ENCODE assay signal across 8 cellular contexts in genomic region chr17:79009397-79010303, GRCh38. TPM values are rescaled to one million over a fixed set of nuclear protein-coding genes. Genes with fewer than 3 reads are reported as not detected.
DNase-seq lines count a peak whose midpoint lies in the region; ATAC-seq and TF ChIP-seq lines count a peak whose summit lies in the region.

TSS of gene CANT1 (minus strand) at chr17:79009764. CDS start at chr17:78997622, 12,142 bp downstream.

- H3K9me3 ChIP-seq in HEK293 (ENCODE audit: control insufficient read depth, insufficient read depth, low read depth, low read length) (no peaks in the 10 kb centered on the region), T-helper 17 cell (ENCODE audit: control insufficient read depth, low read length, poor library complexity, severe bottlenecking) (no peaks in the 10 kb centered on the region), right cardiac atrium (ENCODE audit: control insufficient read depth, low read length) (no peaks in the 10 kb centered on the region), vagina (no peaks in the 10 kb centered on the region)

- 1% methylated on average over 73 of the region's 73 CpGs for WGBS in right cardiac atrium

- peak within 1 kb of the TSS; percentile 96 for H3K27ac Mint-ChIP-seq in T-helper 17 cell

- intact Hi-C loops in right cardiac atrium (cut with DNase I): loop anchor here in 1 of 4 donors (10.0 kb wide), 1 partner anchor 75 kb away; no protein-coding TSS in a partner anchor
- intact Hi-C loops in vagina (cut with DNase I): no loop called here

- peaks cover 48% of the 10 kb centered on the region for H3K4me1 Mint-ChIP-seq in T-helper 17 cell

- H3K27me3 ChIP-seq in right cardiac atrium (ENCODE audit: control insufficient read depth, insufficient read depth) (no peaks in the 10 kb centered on the region), rectal smooth muscle tissue (ENCODE audit: control insufficient read depth, insufficient read depth, low read length) (no peaks in the 10 kb centered on the region), vagina (no peaks in the 10 kb centered on the region)

- DNase-seq in GM10266 (ENCODE audit: extremely low spot score) (peak; percentile 99), MV-4-11 (lab: John Stamatoyannopoulos, UW) (peak; percentile 73), T-helper 17 cell (peak; percentile 79 to 81 (median 81)), amygdala (lab: John Stamatoyannopoulos, UW) (peak in 47 of 56 donors; percentile 31 to 86 (median 68)), right cardiac atrium (peak; percentile 88 to 95 (median 95)), vagina (ENCODE audit: extremely low spot score in 2 of 2) (no peak)

- H3K4me3 Mint-ChIP-seq in T-helper 17 cell: peak within 1 kb of the TSS; percentile 96

- H3K27ac ChIP-seq in HEK293 (ENCODE audit: extremely low read depth, low read depth, low read length): peak within 1 kb of the TSS; percentile 72
- H3K27ac ChIP-seq in right cardiac atrium (ENCODE audit: low read length): peak within 1 kb of the TSS; percentile 85
- H3K27ac ChIP-seq in rectal smooth muscle tissue (ENCODE audit: low read depth, low read length): peak within 1 kb of the TSS; percentile 76
- H3K27ac ChIP-seq in vagina: peak within 1 kb of the TSS; percentile 90

- CTCF ChIA-PET in HEK293 (lab: Yijun Ruan, JAX): interaction anchor here (0.7 to 1.0 kb wide), 2 partner anchors 23 to 177 kb away, joined by 3 to 4 read pairs; no protein-coding TSS in a partner anchor

- H3K36me3 ChIP-seq in HEK293 (ENCODE audit: control insufficient read depth in 2 of 2, insufficient read depth in 1 of 2, low read length in 2 of 2): peaks cover 0 to 23% of the 10 kb centered on the region in 2 experiments; a peak in 1 of 3 replicates
- no peaks in the 10 kb centered on the region for H3K36me3 ChIP-seq in rectal smooth muscle tissue (ENCODE audit: control insufficient read depth, insufficient read depth, low read length)
- peaks cover 0 to 8% of the 10 kb centered on the region in 2 donors for H3K36me3 ChIP-seq in vagina

- peak within 1 kb of the TSS; percentile 99 for H3K9ac ChIP-seq in rectal smooth muscle tissue (ENCODE audit: low read length)

- H3K4me3 ChIP-seq in HEK293 (ENCODE audit: low read depth, low read length) (peak within 1 kb of the TSS; percentile 93), right cardiac atrium (ENCODE audit: low read length) (peak within 1 kb of the TSS; percentile 86), rectal smooth muscle tissue (ENCODE audit: low read length) (peak within 1 kb of the TSS; percentile 83), vagina (peak within 1 kb of the TSS; percentile 73 to 93)

- ATAC-seq in T-helper 17 cell: peak; percentile 94
- ATAC-seq in right cardiac atrium: peak; percentile 91 to 96

- POLR2A ChIA-PET in HEK293 (lab: Yijun Ruan, JAX): interaction anchor here (0.5 to 1.0 kb wide), 15 partner anchors 11 to 695 kb away, joined by 3 to 19 read pairs (median 4); partner anchors contain the start of genes LGALS3BP and USP36

- peak in 1 of 2 donors; percentile 55 for TF ChIP-seq POLR2A in vagina (IDR thresholded peaks at IDR 0.05)

- TF ChIP-seq CTCF in GM10266 (IDR thresholded peaks at IDR 0.05; ENCODE audit: control insufficient read depth, insufficient read depth, low read depth, missing control alignments) (no peak), HEK293 (tag by site-specific recombination; IDR thresholded peaks at IDR 0.05) (no peak), vagina (IDR thresholded peaks at IDR 0.05) (no peak)

- peaks cover 17% of the 10 kb centered on the region for H3K4me1 ChIP-seq in HEK293 (ENCODE audit: control insufficient read depth, insufficient read depth, low read length)
- H3K4me1 ChIP-seq in right cardiac atrium (ENCODE audit: control insufficient read depth, insufficient read depth, low read length): peaks cover 22% of the 10 kb centered on the region
- peaks cover 12% of the 10 kb centered on the region for H3K4me1 ChIP-seq in rectal smooth muscle tissue (ENCODE audit: control insufficient read depth, insufficient read depth, low read length)
- peaks cover 49% of the 10 kb centered on the region for H3K4me1 ChIP-seq in vagina

- H3K27me3 Mint-ChIP-seq in T-helper 17 cell: peaks cover 7% of the 10 kb centered on the region

- no peaks in the 10 kb centered on the region for H3K36me3 Mint-ChIP-seq in T-helper 17 cell (ENCODE audit: low read depth)

TF ChIP-seq in HEK293, 187 proteins besides CTCF, POLR2A, EP300 and RAD21 (continues in another document):
- no peak for TF ChIP-seq ZNF548 (tag by site-specific recombination; IDR thresholded peaks at IDR 0.05)
- no peak for TF ChIP-seq ZNF391 (tag by site-specific recombination; IDR thresholded peaks at IDR 0.05; ENCODE audit: borderline replicate concordance, low read depth)
- no peak for TF ChIP-seq ZNF121 (tag by site-specific recombination; IDR thresholded peaks at IDR 0.05)
- TF ChIP-seq ZNF580 (tag by site-specific recombination; IDR thresholded peaks at IDR 0.05): 0 out of 2 replicates have a peak, but pooled peaks have one; percentile 16
- TF ChIP-seq ZNF776 (tag by site-specific recombination; IDR thresholded peaks at IDR 0.05; ENCODE audit: borderline replicate concordance): no peak
- no peak for TF ChIP-seq BCL6B (tag by site-specific recombination; IDR thresholded peaks at IDR 0.05)
- no peak for TF ChIP-seq REPIN1 (tag by site-specific recombination; IDR thresholded peaks at IDR 0.05; ENCODE audit: low read depth)
- TF ChIP-seq ZNF140 (tag by site-specific recombination; IDR thresholded peaks at IDR 0.05): no peak
- peak; percentile 68; the same call in 1 of the 2 replicates for TF ChIP-seq ZFP69B (tag by site-specific recombination; IDR thresholded peaks at IDR 0.05)
- TF ChIP-seq ZNF558 (tag by site-specific recombination; IDR thresholded peaks at IDR 0.05): no peak
- TF ChIP-seq ZNF350 (tag by site-specific recombination; IDR thresholded peaks at IDR 0.05): no peak
- 0 out of 2 replicates have a peak, but pooled peaks have one; percentile 30 for TF ChIP-seq ZNF792 (tag by site-specific recombination; IDR thresholded peaks at IDR 0.05)
- no peak for TF ChIP-seq ZNF830 (tag by site-specific recombination; IDR thresholded peaks at IDR 0.05; ENCODE audit: low read depth)
- no peak for TF ChIP-seq ZNF10 (tag by site-specific recombination; IDR thresholded peaks at IDR 0.05)
- TF ChIP-seq SP3 (tag by site-specific recombination; IDR thresholded peaks at IDR 0.05): peak; percentile 75
- no peak for TF ChIP-seq ZFP3 (tag by site-specific recombination; IDR thresholded peaks at IDR 0.05; ENCODE audit: low read depth)
- TF ChIP-seq ZBTB11 (tag by site-specific recombination; conservative IDR thresholded peaks at IDR 0.05; ENCODE audit: low read depth): peak; percentile 44
- no peak for TF ChIP-seq ZNF394 (tag by site-specific recombination; IDR thresholded peaks at IDR 0.05; ENCODE audit: borderline replicate concordance)
- no peak for TF ChIP-seq PRDM1 (tag by site-specific recombination; IDR thresholded peaks at IDR 0.05)
- no peak for TF ChIP-seq OSR2 (tag by site-specific recombination; IDR thresholded peaks at IDR 0.05)
- no peak for TF ChIP-seq ZNF843 (tag by site-specific recombination; IDR thresholded peaks at IDR 0.05)
- TF ChIP-seq, protein P1, sequence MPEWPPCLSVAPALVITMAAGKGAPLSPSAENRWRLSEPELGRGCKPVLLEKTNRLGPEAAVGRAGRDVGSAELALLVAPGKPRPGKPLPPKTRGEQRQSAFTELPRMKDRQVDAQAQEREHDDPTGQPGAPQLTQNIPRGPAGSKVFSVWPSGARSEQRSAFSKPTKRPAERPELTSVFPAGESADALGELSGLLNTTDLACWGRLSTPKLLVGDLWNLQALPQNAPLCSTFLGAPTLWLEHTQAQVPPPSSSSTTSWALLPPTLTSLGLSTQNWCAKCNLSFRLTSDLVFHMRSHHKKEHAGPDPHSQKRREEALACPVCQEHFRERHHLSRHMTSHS (tag by site-specific recombination; IDR thresholded peaks at IDR 0.05): no peak

RNA-seq across cellular contexts. Expression of gene CANT1, which starts in this region (rescaled TPM):
- total RNA-seq in T-helper 17 cell (10 to 100 TPM; 47.8 to 50.2 TPM), right cardiac atrium (10 to 100 TPM; 28.1 to 38.8 (median 33.3) TPM), vagina (23.1 TPM)
- polyA plus RNA-seq in right cardiac atrium: 13.6 TPM

Comparison
In these comparisons a context has a peak if more than half of its experiments do, and no peak if none do; other contexts are left out.
1. DNase-seq: peak in GM10266 (single experiment), MV-4-11 (single experiment), T-helper 17 cell (3 of 3), amygdala (47 of 56) and right cardiac atrium (3 of 3); none in vagina (0 of 2).
2. Peak in every context shown above with its lines, with median percentiles within 50 percentile points of each other: H3K27ac ChIP-seq and H3K4me3 ChIP-seq.